Comparison of ENCODE assay signal across 28 cellular contexts in the genomic region with DNA sequence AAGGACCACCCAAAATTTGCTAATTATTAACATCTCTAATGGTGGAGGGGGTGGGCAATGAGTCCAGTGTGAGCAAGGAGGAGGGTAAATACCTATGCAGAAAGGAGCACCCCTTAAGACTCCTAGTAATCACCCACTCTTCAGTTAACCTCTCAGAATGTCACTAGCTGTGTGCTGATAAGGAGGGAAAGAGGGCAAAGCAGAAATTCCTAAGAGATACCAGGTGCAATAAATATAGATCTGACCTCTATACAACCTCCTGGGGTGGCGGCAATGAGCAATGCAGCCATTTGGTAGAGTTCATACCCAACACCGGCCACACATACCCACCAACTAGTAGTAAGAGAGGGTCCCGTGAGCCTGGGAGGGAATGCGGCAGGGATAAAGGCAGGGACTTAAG.
"Had no signal": no experiment of that assay in that cellular context is flagged by ENCODE, and none has a peak within 500 bp of the region (broad histone marks: within the 10 kb centered on the region; RNA-seq: fewer than 3 reads in every experiment).

No MANE protein-coding gene starts in this region.

- H3K4me1 Mint-ChIP-seq: immature natural killer cell had no signal

- H3K27me3 ChIP-seq: colonic mucosa, dorsolateral prefrontal cortex, gastroesophageal sphincter, pancreas, spleen, suprapubic skin, tibial artery had no signal

- DNase-seq: activated CD4-positive, alpha-beta T cell treated with anti-CD3 and anti-CD28 coated beads for 48 hours; activated CD4-positive, alpha-beta T cell treated with anti-CD3 and anti-CD28 coated beads, Interleukin-2, amount 50 U/mL, for 48 hours; activated CD8-positive, alpha-beta memory T cell treated with anti-CD3 and anti-CD28 coated beads for 24 hours; activated effector memory CD4-positive, alpha-beta T cell treated with Interleukin-2 at 50 U/mL for 16 hours; activated naive CD4-positive, alpha-beta T cell treated with Interleukin-2 at 50 U/mL for 16 hours; anterior cingulate cortex; cerebellar nuclear complex; colonic mucosa; dorsolateral prefrontal cortex; effector memory CD4-positive, alpha-beta T cell; erythroblast; hypothalamus; immature natural killer cell; kidney; nucleus accumbens; pancreas; psoas muscle; spleen; stimulated activated naive CD4-positive, alpha-beta T cell; tibial artery had no signal

- H3K27ac Mint-ChIP-seq: activated naive CD8-positive, alpha-beta T cell; immature natural killer cell had no signal

- H3K9me3 ChIP-seq: colonic mucosa, gastroesophageal sphincter, pancreas, psoas muscle, spleen, suprapubic skin, tibial artery had no signal

- ATAC-seq: activated CD4-positive, CD25-positive, alpha-beta regulatory T cell treated with anti-CD3 and anti-CD28 coated beads, Interleukin-2, amount 50 U/mL, for 24 hours; gastroesophageal sphincter; left lobe of liver; pancreas; psoas muscle had no signal

- H3K4me3 Mint-ChIP-seq: activated naive CD8-positive, alpha-beta T cell; immature natural killer cell had no signal

- H3K27me3 Mint-ChIP-seq: activated naive CD8-positive, alpha-beta T cell had no signal

- FAIRE-seq: bronchial epithelial cell, kidney, pancreas had no signal

- H3K9me3 Mint-ChIP-seq: immature natural killer cell had no signal

- H3K27ac ChIP-seq: colonic mucosa, dorsolateral prefrontal cortex, gastroesophageal sphincter, pancreas, psoas muscle, spleen, suprapubic skin, tibial artery, VCaP had no signal

- H3K4me1 ChIP-seq: gastroesophageal sphincter, psoas muscle, spleen, suprapubic skin had no signal

- H3K4me3 ChIP-seq: colonic mucosa, dorsolateral prefrontal cortex, gastroesophageal sphincter, lung, pancreas, psoas muscle, spleen, suprapubic skin, tibial artery had no signal

- H3K36me3 ChIP-seq: colonic mucosa, pancreas, tibial artery had no signal
